8 cellular contexts compared by ENCODE assay signal in genomic region chr11:68841718-68842426, GRCh38. TPM values are rescaled to one million over a fixed set of nuclear protein-coding genes. Genes with fewer than 3 reads are reported as not detected.
A peak's percentile ranks its signal among the peaks of the same experiment; 100 is the strongest.
DNase-seq lines count a peak whose midpoint lies in the region; ATAC-seq and TF ChIP-seq lines count a peak whose summit lies in the region.

Gene CPT1A, minus strand, starts transcription at chr11:68841916. Its CDS starts 26,442 bp downstream, at chr11:68815474.

- peak; percentile 33 for ATAC-seq in GM21619 (IDR thresholded peaks at IDR 0.05; ENCODE audit: unreplicated experiment)

- H3K9me3 ChIP-seq in BE2C: no peaks in the 10 kb centered on the region

- DNase-seq in BE2C (peak; percentile 88), NCI-H2029 treated with DMSO at 0.1 percent for 48 hours (lab: John Stamatoyannopoulos, UW) (peak; percentile 40), choroid plexus epithelial cell (ENCODE audit: low read depth) (peak; percentile 75), kidney epithelial cell (ENCODE audit: low read depth) (no peak), GOT3 (lab: John Stamatoyannopoulos, UW) (no peak)
- peak; percentile 77 for DNase-seq in activated CD4-positive, CD25-positive, alpha-beta regulatory T cell treated with anti-CD3 and anti-CD28 coated beads, Interleukin-2, amount 50 U/mL, for 72 hours
- DNase-seq in stimulated activated CD4-positive, alpha-beta T cell treated with anti-CD3 and anti-CD28 coated beads, Interleukin-1b, Interleukin-23, amount 100 ng/mL, for 4 hours (ENCODE audit: low read depth in 2 of 2): peak; percentile 43 to 62

- peaks cover 12% of the 10 kb centered on the region for H3K4me1 ChIP-seq in BE2C

- no peaks in the 10 kb centered on the region for H3K27me3 ChIP-seq in BE2C
- H3K27me3 ChIP-seq in kidney epithelial cell (ENCODE audit: control insufficient read depth, insufficient read depth, low read length): peaks cover 32% of the 10 kb centered on the region

- no peaks in the 10 kb centered on the region for H3K36me3 ChIP-seq in BE2C
- H3K36me3 ChIP-seq in kidney epithelial cell (ENCODE audit: control insufficient read depth, insufficient read depth, low read length): no peaks in the 10 kb centered on the region

- TF ChIP-seq CTCF in BE2C (IDR thresholded peaks at IDR 0.05; ENCODE audit: low read depth, low read length) (no peak), choroid plexus epithelial cell (conservative IDR thresholded peaks at IDR 0.05; ENCODE audit: low read depth, low read length) (no peak), kidney epithelial cell (IDR thresholded peaks at IDR 0.05; ENCODE audit: insufficient read depth, low read length, poor library complexity, severe bottlenecking) (no peak)

- H3K4me3 ChIP-seq in BE2C (ENCODE audit: low read depth, low read length): peak within 1 kb of the TSS; percentile 60
- H3K4me3 ChIP-seq in choroid plexus epithelial cell (ENCODE audit: low read depth, low read length): peak within 1 kb of the TSS; percentile 79
- H3K4me3 ChIP-seq in kidney epithelial cell (ENCODE audit: low read depth, low read length): peak within 1 kb of the TSS; percentile 37

RNA-seq across cellular contexts. Expression of gene CPT1A, which starts in this region (rescaled TPM):
- 34.3 TPM for polyA plus RNA-seq in BE2C (2012; ENCODE audit: insufficient read depth, insufficient read length, low read depth)
- total RNA-seq in kidney epithelial cell: 14.0 and 15.4 TPM in 2 replicates

Comparison
In these comparisons a context has a peak if more than half of its experiments do, and no peak if none do; other contexts are left out.
1. DNase-seq: peak in BE2C (single experiment), NCI-H2029 treated with DMSO at 0.1 percent for 48 hours (single experiment), activated CD4-positive, CD25-positive, alpha-beta regulatory T cell treated with anti-CD3 and anti-CD28 coated beads, Interleukin-2, amount 50 U/mL, for 72 hours (single experiment), choroid plexus epithelial cell (single experiment) and stimulated activated CD4-positive, alpha-beta T cell treated with anti-CD3 and anti-CD28 coated beads, Interleukin-1b, Interleukin-23, amount 100 ng/mL, for 4 hours (2 of 2); none in kidney epithelial cell (single experiment) and GOT3 (single experiment).
2. Peak in every context shown above with its lines, with median percentiles within 50 percentile points of each other: H3K4me3 ChIP-seq.